Comparison of ENCODE assay signal across 1 cellular context in the genomic region with DNA sequence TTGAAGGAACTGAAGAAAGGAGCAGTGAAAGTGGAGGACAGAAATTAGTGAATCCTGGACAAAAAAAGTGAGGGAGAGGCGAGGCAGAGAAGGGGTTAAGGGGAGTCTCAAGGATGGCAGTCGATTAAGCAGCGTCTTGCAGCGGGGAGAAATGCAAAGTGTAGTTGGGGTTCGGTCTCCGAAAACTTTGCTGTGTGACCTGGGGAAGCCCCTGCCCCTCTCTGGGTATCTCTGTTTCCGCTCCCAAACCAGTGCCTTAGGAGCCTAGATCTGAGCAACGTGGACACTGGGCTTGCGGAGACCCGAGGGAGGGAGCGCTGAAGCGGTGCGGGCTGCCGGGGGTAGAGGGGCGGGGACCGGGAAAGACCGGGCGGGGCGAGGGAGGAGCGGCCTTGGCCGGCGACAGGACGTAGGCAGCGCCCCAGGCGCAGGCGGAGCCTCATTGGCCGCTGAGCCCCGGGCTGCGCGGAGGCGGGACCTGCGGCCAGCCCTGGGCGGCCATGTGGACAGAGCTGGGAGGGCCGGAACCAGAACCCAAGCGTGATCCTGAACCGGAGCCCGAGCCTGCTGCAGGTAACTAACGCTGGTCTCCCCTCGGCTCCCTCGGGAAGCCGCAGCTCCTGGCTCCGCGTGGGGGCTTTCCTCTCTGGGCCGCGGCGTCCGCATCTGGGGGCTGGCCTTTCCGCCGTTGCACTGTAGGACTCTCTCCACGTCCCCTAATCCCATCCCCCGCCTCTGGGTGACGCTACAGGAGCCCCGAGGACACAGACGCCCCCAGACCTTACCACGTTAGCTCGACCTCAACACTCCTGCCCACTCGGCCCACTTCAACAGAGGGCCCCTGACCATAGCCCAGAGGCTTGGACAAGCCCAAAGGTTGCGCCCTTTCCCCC.
A peak's percentile ranks its signal among the peaks of the same experiment; 100 is the strongest.
TF ChIP-seq lines count a peak whose summit lies in the region.

A gene (plus strand): TSS at position 468 of the 893 bp plus-strand sequence. CDS start 3,047 bp downstream, outside the sequence.

TF ChIP-seq in HepG2, 621 proteins besides CTCF, POLR2A, EP300 and RAD21 (continued from another document and continues in another):
- TF ChIP-seq ARNT2 (CRISPR knock-in tag; IDR thresholded peaks at IDR 0.05; ENCODE audit: low read depth) (peak; percentile 76; the same call in 1 of the 2 replicates), RELA (CRISPR knock-in tag; IDR thresholded peaks at IDR 0.05) (no peak), BCL6 (CRISPR knock-in tag; IDR thresholded peaks at IDR 0.05) (no peak), IRX3 (CRISPR knock-in tag; IDR thresholded peaks at IDR 0.05; ENCODE audit: borderline replicate concordance, low read depth) (no peak), FOSL1 (CRISPR knock-in tag; IDR thresholded peaks at IDR 0.05; ENCODE audit: borderline replicate concordance) (peak; percentile 38; the same call in 1 of the 2 replicates), ZNF747 (CRISPR knock-in tag; IDR thresholded peaks at IDR 0.05; ENCODE audit: borderline replicate concordance) (no peak), ZNF431 (CRISPR knock-in tag; IDR thresholded peaks at IDR 0.05; ENCODE audit: borderline replicate concordance, low read depth) (no peak), ZNF703 (CRISPR knock-in tag; IDR thresholded peaks at IDR 0.05; ENCODE audit: borderline replicate concordance) (no peak), ZNF615 (CRISPR knock-in tag; IDR thresholded peaks at IDR 0.05; ENCODE audit: borderline replicate concordance) (no peak), SRF (IDR thresholded peaks at IDR 0.05; ENCODE audit: low read depth, low read length) (no peak), RFXAP (CRISPR knock-in tag; IDR thresholded peaks at IDR 0.05; ENCODE audit: borderline replicate concordance) (peak; percentile 93), ZNF7 (CRISPR knock-in tag; IDR thresholded peaks at IDR 0.05) (no peak), ZSCAN22 (CRISPR knock-in tag; IDR thresholded peaks at IDR 0.05) (no peak), ZFY (CRISPR knock-in tag; IDR thresholded peaks at IDR 0.05) (peak; percentile 82), TBX2 (CRISPR knock-in tag; IDR thresholded peaks at IDR 0.05; ENCODE audit: borderline replicate concordance) (peak; percentile 80), ZNF143 (CRISPR knock-in tag; IDR thresholded peaks at IDR 0.05) (no peak), SSRP1 (CRISPR knock-in tag; IDR thresholded peaks at IDR 0.05) (no peak), ZNF839 (CRISPR knock-in tag; IDR thresholded peaks at IDR 0.05; ENCODE audit: borderline replicate concordance) (no peak), RNF2 (conservative IDR thresholded peaks at IDR 0.05; ENCODE audit: low read depth) (no peak; the same call in 1 of the 2 replicates), U2AF2 (IDR thresholded peaks at IDR 0.05; ENCODE audit: low read depth, low read length) (no peak), KLF9 (CRISPR knock-in tag; IDR thresholded peaks at IDR 0.05; ENCODE audit: low read depth) (peak; percentile 48; the same call in 1 of the 2 replicates), NR2C2 (CRISPR knock-in tag; IDR thresholded peaks at IDR 0.05; ENCODE audit: borderline replicate concordance) (peak; percentile 47), ZNF572 (CRISPR knock-in tag; IDR thresholded peaks at IDR 0.05) (0 out of 2 replicates have a peak, but pooled peaks have one; percentile 57), HNRNPK (IDR thresholded peaks at IDR 0.05; ENCODE audit: low read depth, low read length, poor library complexity, severe bottlenecking) (peak; percentile 88), HES4 (CRISPR knock-in tag; IDR thresholded peaks at IDR 0.05; ENCODE audit: borderline replicate concordance) (0 out of 2 replicates have a peak, but pooled peaks have one; percentile 54), ZNF496 (CRISPR knock-in tag; IDR thresholded peaks at IDR 0.05; ENCODE audit: insufficient replicate concordance) (no peak), KDM2A (CRISPR knock-in tag; IDR thresholded peaks at IDR 0.05; ENCODE audit: borderline replicate concordance, low read depth) (peak; percentile 65), SOX5 (CRISPR knock-in tag; IDR thresholded peaks at IDR 0.05; ENCODE audit: borderline replicate concordance) (no peak), ZEB1 (IDR thresholded peaks at IDR 0.05; ENCODE audit: insufficient replicate concordance, low read depth) (no peak), HHEX (CRISPR knock-in tag; IDR thresholded peaks at IDR 0.05) (no peak), FOXA3 (CRISPR knock-in tag; IDR thresholded peaks at IDR 0.05) (no peak), NFE2 (CRISPR knock-in tag; IDR thresholded peaks at IDR 0.05) (no peak), SNAPC2 (CRISPR knock-in tag; IDR thresholded peaks at IDR 0.05) (no peak), ZNF432 (CRISPR knock-in tag; IDR thresholded peaks at IDR 0.05; ENCODE audit: borderline replicate concordance) (no peak), ZNF775 (CRISPR knock-in tag; IDR thresholded peaks at IDR 0.05; ENCODE audit: borderline replicate concordance) (no peak), GABPA (IDR thresholded peaks at IDR 0.05; ENCODE audit: low read depth, low read length) (no peak), GABPA (CRISPR knock-in tag; IDR thresholded peaks at IDR 0.05; ENCODE audit: low read depth) (no peak)
- TF ChIP-seq, protein P1, sequence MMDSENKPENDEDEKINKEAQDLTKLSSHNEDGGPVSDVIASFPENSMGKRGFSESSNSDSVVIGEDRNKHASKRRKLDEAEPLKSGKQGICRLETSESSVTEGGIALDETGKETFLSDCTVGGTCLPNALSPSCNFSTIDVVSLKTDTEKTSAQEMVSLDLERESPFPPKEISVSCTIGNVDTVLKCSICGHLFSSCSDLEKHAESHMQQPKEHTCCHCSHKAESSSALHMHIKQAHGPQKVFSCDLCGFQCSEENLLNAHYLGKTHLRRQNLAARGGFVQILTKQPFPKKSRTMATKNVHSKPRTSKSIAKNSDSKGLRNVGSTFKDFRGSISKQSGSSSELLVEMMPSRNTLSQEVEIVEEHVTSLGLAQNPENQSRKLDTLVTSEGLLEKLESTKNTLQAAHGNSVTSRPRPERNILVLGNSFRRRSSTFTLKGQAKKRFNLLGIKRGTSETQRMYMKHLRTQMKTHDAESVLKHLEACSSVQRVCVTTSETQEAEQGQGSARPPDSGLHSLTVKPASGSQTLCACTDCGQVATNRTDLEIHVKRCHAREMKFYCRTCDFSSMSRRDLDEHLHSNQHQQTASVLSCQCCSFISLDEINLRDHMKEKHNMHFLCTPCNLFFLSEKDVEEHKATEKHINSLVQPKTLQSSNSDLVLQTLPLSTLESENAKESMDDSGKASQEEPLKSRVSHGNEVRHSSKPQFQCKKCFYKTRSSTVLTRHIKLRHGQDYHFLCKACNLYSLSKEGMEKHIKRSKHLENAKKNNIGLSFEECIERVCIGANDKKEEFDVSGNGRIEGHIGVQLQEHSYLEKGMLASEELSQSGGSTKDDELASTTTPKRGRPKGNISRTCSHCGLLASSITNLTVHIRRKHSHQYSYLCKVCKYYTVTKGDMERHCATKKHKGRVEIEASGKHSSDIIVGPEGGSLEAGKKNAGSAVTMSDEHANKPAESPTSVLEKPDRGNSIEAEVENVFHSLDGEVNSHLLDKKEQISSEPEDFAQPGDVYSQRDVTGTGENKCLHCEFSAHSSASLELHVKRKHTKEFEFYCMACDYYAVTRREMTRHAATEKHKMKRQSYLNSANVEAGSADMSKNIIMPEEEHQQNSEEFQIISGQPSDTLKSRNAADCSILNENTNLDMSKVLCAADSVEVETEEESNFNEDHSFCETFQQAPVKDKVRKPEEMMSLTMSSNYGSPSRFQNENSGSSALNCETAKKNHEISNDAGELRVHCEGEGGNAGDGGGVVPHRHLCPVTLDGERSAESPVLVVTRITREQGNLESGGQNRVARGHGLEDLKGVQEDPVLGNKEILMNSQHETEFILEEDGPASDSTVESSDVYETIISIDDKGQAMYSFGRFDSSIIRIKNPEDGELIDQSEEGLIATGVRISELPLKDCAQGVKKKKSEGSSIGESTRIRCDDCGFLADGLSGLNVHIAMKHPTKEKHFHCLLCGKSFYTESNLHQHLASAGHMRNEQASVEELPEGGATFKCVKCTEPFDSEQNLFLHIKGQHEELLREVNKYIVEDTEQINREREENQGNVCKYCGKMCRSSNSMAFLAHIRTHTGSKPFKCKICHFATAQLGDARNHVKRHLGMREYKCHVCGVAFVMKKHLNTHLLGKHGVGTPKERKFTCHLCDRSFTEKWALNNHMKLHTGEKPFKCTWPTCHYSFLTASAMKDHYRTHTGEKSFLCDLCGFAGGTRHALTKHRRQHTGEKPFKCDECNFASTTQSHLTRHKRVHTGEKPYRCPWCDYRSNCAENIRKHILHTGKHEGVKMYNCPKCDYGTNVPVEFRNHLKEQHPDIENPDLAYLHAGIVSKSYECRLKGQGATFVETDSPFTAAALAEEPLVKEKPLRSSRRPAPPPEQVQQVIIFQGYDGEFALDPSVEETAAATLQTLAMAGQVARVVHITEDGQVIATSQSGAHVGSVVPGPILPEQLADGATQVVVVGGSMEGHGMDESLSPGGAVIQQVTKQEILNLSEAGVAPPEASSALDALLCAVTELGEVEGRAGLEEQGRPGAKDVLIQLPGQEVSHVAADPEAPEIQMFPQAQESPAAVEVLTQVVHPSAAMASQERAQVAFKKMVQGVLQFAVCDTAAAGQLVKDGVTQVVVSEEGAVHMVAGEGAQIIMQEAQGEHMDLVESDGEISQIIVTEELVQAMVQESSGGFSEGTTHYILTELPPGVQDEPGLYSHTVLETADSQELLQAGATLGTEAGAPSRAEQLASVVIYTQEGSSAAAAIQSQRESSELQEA (CRISPR knock-in tag; IDR thresholded peaks at IDR 0.05; ENCODE audit: not compliant biosample characterization), result peak; percentile 34
- TF ChIP-seq, protein P2, sequence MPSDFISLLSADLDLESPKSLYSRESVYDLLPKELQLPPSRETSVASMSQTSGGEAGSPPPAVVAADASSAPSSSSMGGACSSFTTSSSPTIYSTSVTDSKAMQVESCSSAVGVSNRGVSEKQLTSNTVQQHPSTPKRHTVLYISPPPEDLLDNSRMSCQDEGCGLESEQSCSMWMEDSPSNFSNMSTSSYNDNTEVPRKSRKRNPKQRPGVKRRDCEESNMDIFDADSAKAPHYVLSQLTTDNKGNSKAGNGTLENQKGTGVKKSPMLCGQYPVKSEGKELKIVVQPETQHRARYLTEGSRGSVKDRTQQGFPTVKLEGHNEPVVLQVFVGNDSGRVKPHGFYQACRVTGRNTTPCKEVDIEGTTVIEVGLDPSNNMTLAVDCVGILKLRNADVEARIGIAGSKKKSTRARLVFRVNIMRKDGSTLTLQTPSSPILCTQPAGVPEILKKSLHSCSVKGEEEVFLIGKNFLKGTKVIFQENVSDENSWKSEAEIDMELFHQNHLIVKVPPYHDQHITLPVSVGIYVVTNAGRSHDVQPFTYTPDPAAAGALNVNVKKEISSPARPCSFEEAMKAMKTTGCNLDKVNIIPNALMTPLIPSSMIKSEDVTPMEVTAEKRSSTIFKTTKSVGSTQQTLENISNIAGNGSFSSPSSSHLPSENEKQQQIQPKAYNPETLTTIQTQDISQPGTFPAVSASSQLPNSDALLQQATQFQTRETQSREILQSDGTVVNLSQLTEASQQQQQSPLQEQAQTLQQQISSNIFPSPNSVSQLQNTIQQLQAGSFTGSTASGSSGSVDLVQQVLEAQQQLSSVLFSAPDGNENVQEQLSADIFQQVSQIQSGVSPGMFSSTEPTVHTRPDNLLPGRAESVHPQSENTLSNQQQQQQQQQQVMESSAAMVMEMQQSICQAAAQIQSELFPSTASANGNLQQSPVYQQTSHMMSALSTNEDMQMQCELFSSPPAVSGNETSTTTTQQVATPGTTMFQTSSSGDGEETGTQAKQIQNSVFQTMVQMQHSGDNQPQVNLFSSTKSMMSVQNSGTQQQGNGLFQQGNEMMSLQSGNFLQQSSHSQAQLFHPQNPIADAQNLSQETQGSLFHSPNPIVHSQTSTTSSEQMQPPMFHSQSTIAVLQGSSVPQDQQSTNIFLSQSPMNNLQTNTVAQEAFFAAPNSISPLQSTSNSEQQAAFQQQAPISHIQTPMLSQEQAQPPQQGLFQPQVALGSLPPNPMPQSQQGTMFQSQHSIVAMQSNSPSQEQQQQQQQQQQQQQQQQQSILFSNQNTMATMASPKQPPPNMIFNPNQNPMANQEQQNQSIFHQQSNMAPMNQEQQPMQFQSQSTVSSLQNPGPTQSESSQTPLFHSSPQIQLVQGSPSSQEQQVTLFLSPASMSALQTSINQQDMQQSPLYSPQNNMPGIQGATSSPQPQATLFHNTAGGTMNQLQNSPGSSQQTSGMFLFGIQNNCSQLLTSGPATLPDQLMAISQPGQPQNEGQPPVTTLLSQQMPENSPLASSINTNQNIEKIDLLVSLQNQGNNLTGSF (CRISPR knock-in tag; IDR thresholded peaks at IDR 0.05), result peak; percentile 71; the same call in 1 of the 2 replicates
- TF ChIP-seq, protein P3, sequence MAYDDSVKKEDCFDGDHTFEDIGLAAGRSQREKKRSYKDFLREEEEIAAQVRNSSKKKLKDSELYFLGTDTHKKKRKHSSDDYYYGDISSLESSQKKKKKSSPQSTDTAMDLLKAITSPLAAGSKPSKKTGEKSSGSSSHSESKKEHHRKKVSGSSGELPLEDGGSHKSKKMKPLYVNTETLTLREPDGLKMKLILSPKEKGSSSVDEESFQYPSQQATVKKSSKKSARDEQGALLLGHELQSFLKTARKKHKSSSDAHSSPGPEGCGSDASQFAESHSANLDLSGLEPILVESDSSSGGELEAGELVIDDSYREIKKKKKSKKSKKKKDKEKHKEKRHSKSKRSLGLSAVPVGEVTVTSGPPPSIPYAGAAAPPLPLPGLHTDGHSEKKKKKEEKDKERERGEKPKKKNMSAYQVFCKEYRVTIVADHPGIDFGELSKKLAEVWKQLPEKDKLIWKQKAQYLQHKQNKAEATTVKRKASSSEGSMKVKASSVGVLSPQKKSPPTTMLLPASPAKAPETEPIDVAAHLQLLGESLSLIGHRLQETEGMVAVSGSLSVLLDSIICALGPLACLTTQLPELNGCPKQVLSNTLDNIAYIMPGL (CRISPR knock-in tag; IDR thresholded peaks at IDR 0.05; ENCODE audit: borderline replicate concordance in 1 of 2, low read depth in 1 of 2), result peak; percentile 80 to 83
- TF ChIP-seq, protein P4, sequence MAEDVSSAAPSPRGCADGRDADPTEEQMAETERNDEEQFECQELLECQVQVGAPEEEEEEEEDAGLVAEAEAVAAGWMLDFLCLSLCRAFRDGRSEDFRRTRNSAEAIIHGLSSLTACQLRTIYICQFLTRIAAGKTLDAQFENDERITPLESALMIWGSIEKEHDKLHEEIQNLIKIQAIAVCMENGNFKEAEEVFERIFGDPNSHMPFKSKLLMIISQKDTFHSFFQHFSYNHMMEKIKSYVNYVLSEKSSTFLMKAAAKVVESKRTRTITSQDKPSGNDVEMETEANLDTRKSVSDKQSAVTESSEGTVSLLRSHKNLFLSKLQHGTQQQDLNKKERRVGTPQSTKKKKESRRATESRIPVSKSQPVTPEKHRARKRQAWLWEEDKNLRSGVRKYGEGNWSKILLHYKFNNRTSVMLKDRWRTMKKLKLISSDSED (CRISPR knock-in tag; IDR thresholded peaks at IDR 0.05), result no peak
